In the genomic region with DNA sequence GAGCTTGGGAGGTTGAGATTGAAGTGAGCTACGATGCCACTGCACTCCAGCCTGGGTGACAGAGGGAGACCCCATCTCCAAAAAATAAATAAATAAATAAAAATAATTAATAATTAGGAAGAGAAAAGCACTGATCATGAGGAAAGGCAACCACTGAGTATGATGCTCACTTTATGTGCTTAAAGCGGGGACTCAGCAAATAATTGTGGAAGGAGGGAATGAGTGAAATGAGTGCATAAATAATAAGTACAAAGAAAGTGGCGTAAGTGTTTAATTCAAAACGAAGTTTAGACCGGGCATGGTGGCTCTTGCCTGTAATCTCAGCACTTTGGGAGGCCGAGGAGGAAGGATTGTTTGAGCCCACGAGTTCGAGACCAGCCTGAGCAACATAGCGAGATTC, we compare ENCODE assay signal across 1 cellular context.
TF ChIP-seq lines count a peak whose summit lies in the region.

No MANE protein-coding gene starts in this region.

TF ChIP-seq in H1, 55 proteins besides CTCF, POLR2A, EP300 and RAD21 (continued from another document):
- TF ChIP-seq CBX5 (IDR thresholded peaks at IDR 0.05; ENCODE audit: low read depth, low read length) (no peak), JUN (IDR thresholded peaks at IDR 0.05; ENCODE audit: low read depth, low read length) (no peak), BACH1 (IDR thresholded peaks at IDR 0.05; ENCODE audit: low read length) (no peak), CHD1 (IDR thresholded peaks at IDR 0.05; ENCODE audit: low read depth, low read length) (no peak)
- TF ChIP-seq, protein P1, sequence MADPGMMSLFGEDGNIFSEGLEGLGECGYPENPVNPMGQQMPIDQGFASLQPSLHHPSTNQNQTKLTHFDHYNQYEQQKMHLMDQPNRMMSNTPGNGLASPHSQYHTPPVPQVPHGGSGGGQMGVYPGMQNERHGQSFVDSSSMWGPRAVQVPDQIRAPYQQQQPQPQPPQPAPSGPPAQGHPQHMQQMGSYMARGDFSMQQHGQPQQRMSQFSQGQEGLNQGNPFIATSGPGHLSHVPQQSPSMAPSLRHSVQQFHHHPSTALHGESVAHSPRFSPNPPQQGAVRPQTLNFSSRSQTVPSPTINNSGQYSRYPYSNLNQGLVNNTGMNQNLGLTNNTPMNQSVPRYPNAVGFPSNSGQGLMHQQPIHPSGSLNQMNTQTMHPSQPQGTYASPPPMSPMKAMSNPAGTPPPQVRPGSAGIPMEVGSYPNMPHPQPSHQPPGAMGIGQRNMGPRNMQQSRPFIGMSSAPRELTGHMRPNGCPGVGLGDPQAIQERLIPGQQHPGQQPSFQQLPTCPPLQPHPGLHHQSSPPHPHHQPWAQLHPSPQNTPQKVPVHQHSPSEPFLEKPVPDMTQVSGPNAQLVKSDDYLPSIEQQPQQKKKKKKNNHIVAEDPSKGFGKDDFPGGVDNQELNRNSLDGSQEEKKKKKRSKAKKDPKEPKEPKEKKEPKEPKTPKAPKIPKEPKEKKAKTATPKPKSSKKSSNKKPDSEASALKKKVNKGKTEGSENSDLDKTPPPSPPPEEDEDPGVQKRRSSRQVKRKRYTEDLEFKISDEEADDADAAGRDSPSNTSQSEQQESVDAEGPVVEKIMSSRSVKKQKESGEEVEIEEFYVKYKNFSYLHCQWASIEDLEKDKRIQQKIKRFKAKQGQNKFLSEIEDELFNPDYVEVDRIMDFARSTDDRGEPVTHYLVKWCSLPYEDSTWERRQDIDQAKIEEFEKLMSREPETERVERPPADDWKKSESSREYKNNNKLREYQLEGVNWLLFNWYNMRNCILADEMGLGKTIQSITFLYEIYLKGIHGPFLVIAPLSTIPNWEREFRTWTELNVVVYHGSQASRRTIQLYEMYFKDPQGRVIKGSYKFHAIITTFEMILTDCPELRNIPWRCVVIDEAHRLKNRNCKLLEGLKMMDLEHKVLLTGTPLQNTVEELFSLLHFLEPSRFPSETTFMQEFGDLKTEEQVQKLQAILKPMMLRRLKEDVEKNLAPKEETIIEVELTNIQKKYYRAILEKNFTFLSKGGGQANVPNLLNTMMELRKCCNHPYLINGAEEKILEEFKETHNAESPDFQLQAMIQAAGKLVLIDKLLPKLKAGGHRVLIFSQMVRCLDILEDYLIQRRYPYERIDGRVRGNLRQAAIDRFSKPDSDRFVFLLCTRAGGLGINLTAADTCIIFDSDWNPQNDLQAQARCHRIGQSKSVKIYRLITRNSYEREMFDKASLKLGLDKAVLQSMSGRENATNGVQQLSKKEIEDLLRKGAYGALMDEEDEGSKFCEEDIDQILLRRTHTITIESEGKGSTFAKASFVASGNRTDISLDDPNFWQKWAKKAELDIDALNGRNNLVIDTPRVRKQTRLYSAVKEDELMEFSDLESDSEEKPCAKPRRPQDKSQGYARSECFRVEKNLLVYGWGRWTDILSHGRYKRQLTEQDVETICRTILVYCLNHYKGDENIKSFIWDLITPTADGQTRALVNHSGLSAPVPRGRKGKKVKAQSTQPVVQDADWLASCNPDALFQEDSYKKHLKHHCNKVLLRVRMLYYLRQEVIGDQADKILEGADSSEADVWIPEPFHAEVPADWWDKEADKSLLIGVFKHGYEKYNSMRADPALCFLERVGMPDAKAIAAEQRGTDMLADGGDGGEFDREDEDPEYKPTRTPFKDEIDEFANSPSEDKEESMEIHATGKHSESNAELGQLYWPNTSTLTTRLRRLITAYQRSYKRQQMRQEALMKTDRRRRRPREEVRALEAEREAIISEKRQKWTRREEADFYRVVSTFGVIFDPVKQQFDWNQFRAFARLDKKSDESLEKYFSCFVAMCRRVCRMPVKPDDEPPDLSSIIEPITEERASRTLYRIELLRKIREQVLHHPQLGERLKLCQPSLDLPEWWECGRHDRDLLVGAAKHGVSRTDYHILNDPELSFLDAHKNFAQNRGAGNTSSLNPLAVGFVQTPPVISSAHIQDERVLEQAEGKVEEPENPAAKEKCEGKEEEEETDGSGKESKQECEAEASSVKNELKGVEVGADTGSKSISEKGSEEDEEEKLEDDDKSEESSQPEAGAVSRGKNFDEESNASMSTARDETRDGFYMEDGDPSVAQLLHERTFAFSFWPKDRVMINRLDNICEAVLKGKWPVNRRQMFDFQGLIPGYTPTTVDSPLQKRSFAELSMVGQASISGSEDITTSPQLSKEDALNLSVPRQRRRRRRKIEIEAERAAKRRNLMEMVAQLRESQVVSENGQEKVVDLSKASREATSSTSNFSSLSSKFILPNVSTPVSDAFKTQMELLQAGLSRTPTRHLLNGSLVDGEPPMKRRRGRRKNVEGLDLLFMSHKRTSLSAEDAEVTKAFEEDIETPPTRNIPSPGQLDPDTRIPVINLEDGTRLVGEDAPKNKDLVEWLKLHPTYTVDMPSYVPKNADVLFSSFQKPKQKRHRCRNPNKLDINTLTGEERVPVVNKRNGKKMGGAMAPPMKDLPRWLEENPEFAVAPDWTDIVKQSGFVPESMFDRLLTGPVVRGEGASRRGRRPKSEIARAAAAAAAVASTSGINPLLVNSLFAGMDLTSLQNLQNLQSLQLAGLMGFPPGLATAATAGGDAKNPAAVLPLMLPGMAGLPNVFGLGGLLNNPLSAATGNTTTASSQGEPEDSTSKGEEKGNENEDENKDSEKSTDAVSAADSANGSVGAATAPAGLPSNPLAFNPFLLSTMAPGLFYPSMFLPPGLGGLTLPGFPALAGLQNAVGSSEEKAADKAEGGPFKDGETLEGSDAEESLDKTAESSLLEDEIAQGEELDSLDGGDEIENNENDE (IDR thresholded peaks at IDR 0.05; ENCODE audit: insufficient replicate concordance, low read length): no peak
- TF ChIP-seq, protein P2, sequence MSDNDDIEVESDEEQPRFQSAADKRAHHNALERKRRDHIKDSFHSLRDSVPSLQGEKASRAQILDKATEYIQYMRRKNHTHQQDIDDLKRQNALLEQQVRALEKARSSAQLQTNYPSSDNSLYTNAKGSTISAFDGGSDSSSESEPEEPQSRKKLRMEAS (IDR thresholded peaks at IDR 0.05): no peak
